In the genomic region with DNA sequence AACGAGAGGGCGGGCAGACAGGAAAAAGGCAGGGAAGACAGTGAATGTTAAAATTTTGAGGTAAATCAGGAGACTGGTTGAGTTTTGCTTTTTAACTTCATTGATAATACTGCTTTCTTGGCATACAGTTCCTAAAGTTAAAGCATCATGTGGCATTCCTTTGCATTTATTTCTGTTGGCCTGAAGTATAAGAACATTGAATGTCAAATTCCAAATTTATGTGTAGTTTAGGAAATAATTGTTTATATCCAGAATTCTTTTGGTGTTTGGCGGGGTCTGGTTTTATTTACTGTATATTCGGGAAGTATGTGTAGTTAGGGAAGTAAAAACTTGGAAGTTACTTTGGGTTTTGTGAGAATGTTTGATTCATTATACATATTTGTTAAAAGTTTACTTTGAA, we compare ENCODE assay signal across 8 cellular contexts.
DNase-seq lines count a peak whose midpoint lies in the region; ATAC-seq and TF ChIP-seq lines count a peak whose summit lies in the region.

No MANE protein-coding gene starts in this region.

- peak overlapping the region; percentile 98 for H3K27ac Mint-ChIP-seq in CD4-positive, alpha-beta T cell
- peak overlapping the region; percentile 83 for H3K27ac Mint-ChIP-seq in osteocyte (ENCODE audit: unreplicated experiment)

- H3K36me3 ChIP-seq in Panc1 (ENCODE audit: control insufficient read depth, insufficient read depth, low read length): peaks cover 15% of the 10 kb centered on the region

- peaks cover 72% of the 10 kb centered on the region for H3K4me1 Mint-ChIP-seq in CD4-positive, alpha-beta T cell (ENCODE audit: low read depth)
- peaks cover 51% of the 10 kb centered on the region for H3K4me1 Mint-ChIP-seq in osteocyte (ENCODE audit: unreplicated experiment)

- no peaks in the 10 kb centered on the region for H3K27me3 Mint-ChIP-seq in CD4-positive, alpha-beta T cell
- no peaks in the 10 kb centered on the region for H3K27me3 Mint-ChIP-seq in osteocyte (ENCODE audit: unreplicated experiment)

- no peak for DNase-seq in CD4-positive, alpha-beta T cell
- DNase-seq in Panc1 (ENCODE audit: low read depth, low spot score): no peak
- DNase-seq in epithelial cell of prostate (ENCODE audit: low read depth, low spot score): no peak
- DNase-seq in osteocyte (ENCODE audit: extremely low spot score, unreplicated experiment): no peak
- no peak for DNase-seq in OCI-M1 (lab: John Stamatoyannopoulos, UW)
- no peak for DNase-seq in DMS53 (lab: John Stamatoyannopoulos, UW)
- no peak for DNase-seq in globus pallidus (ENCODE audit: low spot score)

- TSS peak; percentile 73 for BruUV-seq in Panc1 (replicated peaks; lab: Mats Ljungman, UMichigan)

- ATAC-seq in CD4-positive, alpha-beta T cell (ENCODE audit: poor library complexity): no peak
- ATAC-seq in Panc1 (no peak), GM21717 (IDR thresholded peaks at IDR 0.05; ENCODE audit: unreplicated experiment) (no peak)

- H3K9me3 Mint-ChIP-seq in CD4-positive, alpha-beta T cell: no peaks in the 10 kb centered on the region
- H3K9me3 Mint-ChIP-seq in osteocyte (ENCODE audit: unreplicated experiment): no peaks in the 10 kb centered on the region

- in situ Hi-C loops in Panc1 (cut with HindIII; ENCODE audit: low pct_unique_long_range_greater_than_20kb, low sequenced_read_pairs): no loop called here

- CTCF ChIA-PET in CD4-positive, alpha-beta T cell (lab: Charles Lee): no interaction called here
- CTCF ChIA-PET in Panc1 (lab: Charles Lee): no interaction called here

- POLR2A ChIA-PET in CD4-positive, alpha-beta T cell (lab: Charles Lee): interaction anchor here (1.1 kb wide), 1 partner anchor 14 kb away, joined by 3 read pairs; no protein-coding TSS in a partner anchor
- POLR2A ChIA-PET in Panc1 (lab: Charles Lee): interaction anchor here (0.8 kb wide), 1 partner anchor 27 kb away, joined by 6 read pairs; no protein-coding TSS in a partner anchor

- peaks cover 15% of the 10 kb centered on the region for H3K4me1 ChIP-seq in Panc1 (ENCODE audit: control insufficient read depth, insufficient read depth, low read length)

- peaks cover 26% of the 10 kb centered on the region for H3K36me3 Mint-ChIP-seq in CD4-positive, alpha-beta T cell (ENCODE audit: low read depth)
- H3K36me3 Mint-ChIP-seq in osteocyte (ENCODE audit: unreplicated experiment): no peaks in the 10 kb centered on the region

- H3K9me3 ChIP-seq in CD4-positive, alpha-beta T cell (ENCODE audit: control insufficient read depth, low read length): no peaks in the 10 kb centered on the region
- no peaks in the 10 kb centered on the region for H3K9me3 ChIP-seq in Panc1 (ENCODE audit: control insufficient read depth, insufficient read depth, low read depth, low read length)

- H3K27ac ChIP-seq in CD4-positive, alpha-beta T cell (ENCODE audit: low read depth, low read length): peak overlapping the region; percentile 95
- H3K27ac ChIP-seq in Panc1 (ENCODE audit: low read length): peak overlapping the region; percentile 96
- H3K27ac ChIP-seq in epithelial cell of prostate: peak overlapping the region; percentile 97

- H3K27me3 ChIP-seq in CD4-positive, alpha-beta T cell (ENCODE audit: control insufficient read depth, insufficient read depth, low read length): no peaks in the 10 kb centered on the region
- H3K27me3 ChIP-seq in Panc1 (ENCODE audit: control insufficient read depth, insufficient read depth, low read length): no peaks in the 10 kb centered on the region

- H3K4me3 ChIP-seq in Panc1 (ENCODE audit: low read depth in 2 of 2, low read length in 2 of 2): peak overlapping the region; percentile 90 to 92

- peak overlapping the region; percentile 100 for H3K4me3 Mint-ChIP-seq in CD4-positive, alpha-beta T cell
- H3K4me3 Mint-ChIP-seq in osteocyte (ENCODE audit: unreplicated experiment): peak overlapping the region; percentile 83

- intact Hi-C loops in CD4-positive, alpha-beta T cell (cut with DNase I, micrococcal nuclease): loop anchor here (2.0 to 10.0 kb wide), 8 partner anchors 135 to 1873 kb away; a partner anchor contains a TSS
- intact Hi-C loops in Panc1 (cut with micrococcal nuclease; ENCODE audit: unreplicated experiment): loop anchor here (10.0 kb wide), 1 partner anchor 103 kb away; no protein-coding TSS in a partner anchor

- no peak for TF ChIP-seq CTCF in CD4-positive, alpha-beta T cell (IDR thresholded peaks at IDR 0.05)
- TF ChIP-seq CTCF in Panc1 (IDR thresholded peaks at IDR 0.05) (no peak), osteocyte (IDR thresholded peaks at IDR 0.05) (no peak)
